1 cellular context compared by ENCODE assay signal in genomic region chr16:36336-36984, GRCh38.
TF ChIP-seq lines count a peak whose summit lies in the region.

No MANE protein-coding gene starts in this region.

TF ChIP-seq in HepG2, 621 proteins besides CTCF, POLR2A, EP300 and RAD21:
- TF ChIP-seq ZNF704 (CRISPR knock-in tag; IDR thresholded peaks at IDR 0.05; ENCODE audit: borderline replicate concordance) (no peak), ZNF263 (CRISPR knock-in tag; IDR thresholded peaks at IDR 0.05) (0 out of 2 replicates have a peak, but pooled peaks have one; percentile 37)
